ENCODE assay signal across 9 cellular contexts in the genomic region with DNA sequence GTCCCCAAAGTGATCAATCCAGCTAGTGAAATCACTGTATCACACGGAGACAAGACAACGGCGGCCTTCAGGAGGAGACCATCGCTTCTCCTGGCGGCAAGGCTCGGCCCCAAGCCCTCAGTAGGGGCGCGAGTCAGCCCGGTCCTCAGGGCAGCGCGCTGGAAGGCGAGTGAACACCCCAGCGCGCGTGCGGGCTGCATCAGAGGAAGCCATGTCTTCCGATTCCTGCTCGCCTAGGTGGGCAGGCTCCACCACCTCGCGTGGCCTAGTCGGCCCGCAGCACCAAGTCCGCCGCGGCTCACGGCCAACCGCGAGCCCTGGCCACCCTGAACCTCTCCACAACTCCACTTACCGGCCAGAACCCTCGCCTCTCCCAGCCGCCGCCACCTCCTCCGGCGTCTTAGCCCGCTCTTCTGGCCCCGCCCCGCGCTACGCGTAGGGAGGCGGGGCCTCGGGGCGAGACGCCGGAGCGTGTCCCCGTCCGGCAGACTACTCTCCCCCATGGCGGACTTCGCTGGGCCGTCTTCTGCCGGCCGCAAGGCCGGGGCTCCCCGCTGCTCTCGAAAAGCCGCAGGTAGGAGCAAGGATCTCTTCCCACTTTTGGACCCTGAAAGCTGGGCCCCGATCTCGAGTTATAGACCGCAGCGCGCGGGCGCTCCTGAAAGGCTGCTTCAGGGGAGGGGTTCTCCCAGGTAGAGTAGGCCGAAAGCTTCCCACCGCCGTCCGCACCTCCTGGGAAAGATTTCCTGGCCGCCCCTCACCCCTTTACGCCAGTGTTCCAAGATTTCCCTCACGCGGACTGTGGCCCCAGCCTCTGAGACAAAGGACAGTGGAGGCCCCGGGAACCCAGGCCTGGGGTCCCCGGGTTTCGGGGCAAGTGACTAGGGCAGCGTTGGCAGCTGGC. TPM values are rescaled to one million over a fixed set of nuclear protein-coding genes. Genes with fewer than 3 reads are reported as not detected.
DNase-seq lines count a peak whose midpoint lies in the region; ATAC-seq, FAIRE-seq and TF ChIP-seq lines count a peak whose summit lies in the region.
"Had no signal": no experiment of that assay in that cellular context is flagged by ENCODE, and none has a peak within 500 bp of the region (broad histone marks: within the 10 kb centered on the region; RNA-seq: fewer than 3 reads in every experiment).

A gene with protein sequence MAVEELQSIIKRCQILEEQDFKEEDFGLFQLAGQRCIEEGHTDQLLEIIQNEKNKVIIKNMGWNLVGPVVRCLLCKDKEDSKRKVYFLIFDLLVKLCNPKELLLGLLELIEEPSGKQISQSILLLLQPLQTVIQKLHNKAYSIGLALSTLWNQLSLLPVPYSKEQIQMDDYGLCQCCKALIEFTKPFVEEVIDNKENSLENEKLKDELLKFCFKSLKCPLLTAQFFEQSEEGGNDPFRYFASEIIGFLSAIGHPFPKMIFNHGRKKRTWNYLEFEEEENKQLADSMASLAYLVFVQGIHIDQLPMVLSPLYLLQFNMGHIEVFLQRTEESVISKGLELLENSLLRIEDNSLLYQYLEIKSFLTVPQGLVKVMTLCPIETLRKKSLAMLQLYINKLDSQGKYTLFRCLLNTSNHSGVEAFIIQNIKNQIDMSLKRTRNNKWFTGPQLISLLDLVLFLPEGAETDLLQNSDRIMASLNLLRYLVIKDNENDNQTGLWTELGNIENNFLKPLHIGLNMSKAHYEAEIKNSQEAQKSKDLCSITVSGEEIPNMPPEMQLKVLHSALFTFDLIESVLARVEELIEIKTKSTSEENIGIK (minus strand): TSS at position 415 of the 904 bp plus-strand sequence. CDS start 988 bp downstream, outside the sequence.
A gene (plus strand): TSS at position 487 of the 904 bp plus-strand sequence. CDS start 15 bp downstream, at position 502.

- peak; percentile 46 for DNase-seq in AG09309 (ENCODE audit: low read depth)
- DNase-seq in NCI-H2196 treated with DMSO at 0.1 percent for 48 hours (lab: John Stamatoyannopoulos, UW; ENCODE audit: unreplicated experiment) = peak; percentile 72
- peak; percentile 53 to 65 (median 58) for DNase-seq in activated CD4-positive, CD25-positive, alpha-beta regulatory T cell (lab: John Stamatoyannopoulos, UW)
- DNase-seq in central memory CD4-positive, alpha-beta T cell = peak; percentile 73
- peak; percentile 94 for DNase-seq in kidney
- DNase-seq in stimulated activated CD4-positive, alpha-beta T cell treated with anti-CD3 and anti-CD28 coated beads, Interleukin-15, amount 100 ng/mL, for 1 hour (ENCODE audit: low read depth in 1 of 2, low spot score in 1 of 2) = peak; percentile 48 to 67

- ATAC-seq in GM18873 (IDR thresholded peaks at IDR 0.05; ENCODE audit: low FRiP score, unreplicated experiment) (peak; percentile 89), HG03135 (IDR thresholded peaks at IDR 0.05; ENCODE audit: unreplicated experiment) (peak; percentile 98)

- peaks cover 0 to 9% of the 10 kb centered on the region in 2 donors for H3K4me1 ChIP-seq in kidney (ENCODE audit: control insufficient read depth in 1 of 2, insufficient read depth in 1 of 2, low read depth in 1 of 2, low read length in 2 of 2)

- peak within 1 kb of the TSS; percentile 87 for H3K4me3 ChIP-seq in AG09309 (ENCODE audit: control insufficient read depth, low read depth, low read length)
- H3K4me3 ChIP-seq in kidney (ENCODE audit: low read length in 2 of 2) = peak within 1 kb of the TSS; percentile 94 to 95

- peak within 1 kb of the TSS; percentile 91 to 97 for H3K9ac ChIP-seq in kidney (ENCODE audit: low read length in 2 of 2)

- no peak for FAIRE-seq in kidney (lab: Jason Lieb, UNC)
- FAIRE-seq: endometrium had no signal

- TF ChIP-seq CTCF in AG09309 (IDR thresholded peaks at IDR 0.05; ENCODE audit: control insufficient read depth, insufficient read depth, low read depth, low read length, missing control alignments) = peak; percentile 7
- no peak for TF ChIP-seq CTCF in kidney (IDR thresholded peaks at IDR 0.05; ENCODE audit: borderline replicate concordance, extremely low read depth, insufficient read depth)

- H3K36me3 ChIP-seq in kidney (ENCODE audit: control insufficient read depth in 1 of 2, insufficient read depth in 2 of 2, low read length in 2 of 2) = no peaks in the 10 kb centered on the region

- intact Hi-C loops in kidney (cut with DNase I) = no loop called here

- peak within 1 kb of the TSS; percentile 93 to 96 for H3K27ac ChIP-seq in kidney (ENCODE audit: low read depth in 2 of 2, low read length in 2 of 2)

- H3K9me3 ChIP-seq in kidney (ENCODE audit: control insufficient read depth in 1 of 2, low read length in 2 of 2) = no peaks in the 10 kb centered on the region

RNA-seq across cellular contexts. Expression of the first gene that starts in this region (rescaled TPM):
- total RNA-seq in kidney = 7.9 TPM
- polyA plus RNA-seq in kidney (ENCODE audit: insufficient read depth, low read depth, low replicate concordance) = 6.4 TPM

RNA-seq across cellular contexts. Expression of the second gene that starts in this region (rescaled TPM):
- total RNA-seq in kidney = 25.1 TPM
- 11.4 TPM for polyA plus RNA-seq in kidney (ENCODE audit: insufficient read depth, low read depth, low replicate concordance)

Comparison
In these comparisons a context has a peak if more than half of its experiments do, and no peak if none do; other contexts are left out.
1. Peak in every context shown above with its lines: DNase-seq, ATAC-seq, H3K4me3 ChIP-seq and H3K27ac ChIP-seq.